In the genomic region with DNA sequence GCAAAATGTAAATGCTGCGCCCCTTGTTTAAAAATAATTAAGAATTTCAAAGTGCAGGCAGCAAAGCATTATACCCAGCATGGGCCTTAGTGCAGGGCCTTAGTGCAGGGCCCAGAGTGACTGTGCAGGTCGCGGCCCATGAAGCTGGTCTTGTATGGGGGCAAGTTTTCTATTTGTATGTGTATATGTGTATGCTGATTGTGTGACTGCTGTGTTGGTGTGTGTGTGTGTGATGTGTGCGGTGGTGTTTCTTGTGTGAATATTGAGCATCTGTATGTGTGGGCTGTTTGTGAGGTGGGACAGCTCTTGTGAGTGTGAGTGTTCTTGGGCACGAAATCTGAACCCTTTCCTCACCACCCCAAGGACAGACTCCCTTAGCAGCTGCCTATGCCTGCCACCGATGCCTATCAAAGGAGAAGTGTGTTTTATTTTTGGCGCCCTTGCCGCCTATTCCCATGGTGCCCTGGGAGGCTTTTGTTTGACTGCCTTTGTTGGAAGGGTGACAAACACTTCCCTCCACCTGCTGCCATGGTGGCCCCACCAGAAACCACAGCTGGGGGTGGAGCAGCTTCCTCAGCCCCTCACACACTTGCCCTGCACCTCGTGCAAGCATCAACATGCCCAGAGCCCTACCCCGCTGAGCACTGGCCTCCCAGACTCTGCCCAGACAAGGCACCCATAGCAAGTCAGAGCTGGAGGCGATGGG, we compare ENCODE assay signal across 1 cellular context.
TF ChIP-seq lines count a peak whose summit lies in the region.

No MANE protein-coding gene starts in this region.

TF ChIP-seq in H1, 55 proteins besides CTCF, POLR2A, EP300 and RAD21 (continued from another document):
- TF ChIP-seq GTF2F1 (IDR thresholded peaks at IDR 0.05; ENCODE audit: borderline replicate concordance, low read depth, low read length) (no peak), RNF2 (IDR thresholded peaks at IDR 0.05; ENCODE audit: borderline replicate concordance, low read depth, low read length, missing control alignments, poor library complexity, severe bottlenecking) (no peak), TAF1 (IDR thresholded peaks at IDR 0.05; ENCODE audit: low read depth, low read length) (no peak), SIN3A (conservative IDR thresholded peaks at IDR 0.05 in 1 of 2, IDR thresholded peaks at IDR 0.05 in 1 of 2; ENCODE audit: low read depth in 1 of 2, low read length in 2 of 2) (no peak), EZH2 (IDR thresholded peaks at IDR 0.05; ENCODE audit: low read depth, low read length, severe bottlenecking) (no peak), SUZ12 (IDR thresholded peaks at IDR 0.05; ENCODE audit: low read length) (no peak), RBBP5 (IDR thresholded peaks at IDR 0.05; ENCODE audit: borderline replicate concordance, low read depth, low read length) (no peak)
- TF ChIP-seq, protein P1, sequence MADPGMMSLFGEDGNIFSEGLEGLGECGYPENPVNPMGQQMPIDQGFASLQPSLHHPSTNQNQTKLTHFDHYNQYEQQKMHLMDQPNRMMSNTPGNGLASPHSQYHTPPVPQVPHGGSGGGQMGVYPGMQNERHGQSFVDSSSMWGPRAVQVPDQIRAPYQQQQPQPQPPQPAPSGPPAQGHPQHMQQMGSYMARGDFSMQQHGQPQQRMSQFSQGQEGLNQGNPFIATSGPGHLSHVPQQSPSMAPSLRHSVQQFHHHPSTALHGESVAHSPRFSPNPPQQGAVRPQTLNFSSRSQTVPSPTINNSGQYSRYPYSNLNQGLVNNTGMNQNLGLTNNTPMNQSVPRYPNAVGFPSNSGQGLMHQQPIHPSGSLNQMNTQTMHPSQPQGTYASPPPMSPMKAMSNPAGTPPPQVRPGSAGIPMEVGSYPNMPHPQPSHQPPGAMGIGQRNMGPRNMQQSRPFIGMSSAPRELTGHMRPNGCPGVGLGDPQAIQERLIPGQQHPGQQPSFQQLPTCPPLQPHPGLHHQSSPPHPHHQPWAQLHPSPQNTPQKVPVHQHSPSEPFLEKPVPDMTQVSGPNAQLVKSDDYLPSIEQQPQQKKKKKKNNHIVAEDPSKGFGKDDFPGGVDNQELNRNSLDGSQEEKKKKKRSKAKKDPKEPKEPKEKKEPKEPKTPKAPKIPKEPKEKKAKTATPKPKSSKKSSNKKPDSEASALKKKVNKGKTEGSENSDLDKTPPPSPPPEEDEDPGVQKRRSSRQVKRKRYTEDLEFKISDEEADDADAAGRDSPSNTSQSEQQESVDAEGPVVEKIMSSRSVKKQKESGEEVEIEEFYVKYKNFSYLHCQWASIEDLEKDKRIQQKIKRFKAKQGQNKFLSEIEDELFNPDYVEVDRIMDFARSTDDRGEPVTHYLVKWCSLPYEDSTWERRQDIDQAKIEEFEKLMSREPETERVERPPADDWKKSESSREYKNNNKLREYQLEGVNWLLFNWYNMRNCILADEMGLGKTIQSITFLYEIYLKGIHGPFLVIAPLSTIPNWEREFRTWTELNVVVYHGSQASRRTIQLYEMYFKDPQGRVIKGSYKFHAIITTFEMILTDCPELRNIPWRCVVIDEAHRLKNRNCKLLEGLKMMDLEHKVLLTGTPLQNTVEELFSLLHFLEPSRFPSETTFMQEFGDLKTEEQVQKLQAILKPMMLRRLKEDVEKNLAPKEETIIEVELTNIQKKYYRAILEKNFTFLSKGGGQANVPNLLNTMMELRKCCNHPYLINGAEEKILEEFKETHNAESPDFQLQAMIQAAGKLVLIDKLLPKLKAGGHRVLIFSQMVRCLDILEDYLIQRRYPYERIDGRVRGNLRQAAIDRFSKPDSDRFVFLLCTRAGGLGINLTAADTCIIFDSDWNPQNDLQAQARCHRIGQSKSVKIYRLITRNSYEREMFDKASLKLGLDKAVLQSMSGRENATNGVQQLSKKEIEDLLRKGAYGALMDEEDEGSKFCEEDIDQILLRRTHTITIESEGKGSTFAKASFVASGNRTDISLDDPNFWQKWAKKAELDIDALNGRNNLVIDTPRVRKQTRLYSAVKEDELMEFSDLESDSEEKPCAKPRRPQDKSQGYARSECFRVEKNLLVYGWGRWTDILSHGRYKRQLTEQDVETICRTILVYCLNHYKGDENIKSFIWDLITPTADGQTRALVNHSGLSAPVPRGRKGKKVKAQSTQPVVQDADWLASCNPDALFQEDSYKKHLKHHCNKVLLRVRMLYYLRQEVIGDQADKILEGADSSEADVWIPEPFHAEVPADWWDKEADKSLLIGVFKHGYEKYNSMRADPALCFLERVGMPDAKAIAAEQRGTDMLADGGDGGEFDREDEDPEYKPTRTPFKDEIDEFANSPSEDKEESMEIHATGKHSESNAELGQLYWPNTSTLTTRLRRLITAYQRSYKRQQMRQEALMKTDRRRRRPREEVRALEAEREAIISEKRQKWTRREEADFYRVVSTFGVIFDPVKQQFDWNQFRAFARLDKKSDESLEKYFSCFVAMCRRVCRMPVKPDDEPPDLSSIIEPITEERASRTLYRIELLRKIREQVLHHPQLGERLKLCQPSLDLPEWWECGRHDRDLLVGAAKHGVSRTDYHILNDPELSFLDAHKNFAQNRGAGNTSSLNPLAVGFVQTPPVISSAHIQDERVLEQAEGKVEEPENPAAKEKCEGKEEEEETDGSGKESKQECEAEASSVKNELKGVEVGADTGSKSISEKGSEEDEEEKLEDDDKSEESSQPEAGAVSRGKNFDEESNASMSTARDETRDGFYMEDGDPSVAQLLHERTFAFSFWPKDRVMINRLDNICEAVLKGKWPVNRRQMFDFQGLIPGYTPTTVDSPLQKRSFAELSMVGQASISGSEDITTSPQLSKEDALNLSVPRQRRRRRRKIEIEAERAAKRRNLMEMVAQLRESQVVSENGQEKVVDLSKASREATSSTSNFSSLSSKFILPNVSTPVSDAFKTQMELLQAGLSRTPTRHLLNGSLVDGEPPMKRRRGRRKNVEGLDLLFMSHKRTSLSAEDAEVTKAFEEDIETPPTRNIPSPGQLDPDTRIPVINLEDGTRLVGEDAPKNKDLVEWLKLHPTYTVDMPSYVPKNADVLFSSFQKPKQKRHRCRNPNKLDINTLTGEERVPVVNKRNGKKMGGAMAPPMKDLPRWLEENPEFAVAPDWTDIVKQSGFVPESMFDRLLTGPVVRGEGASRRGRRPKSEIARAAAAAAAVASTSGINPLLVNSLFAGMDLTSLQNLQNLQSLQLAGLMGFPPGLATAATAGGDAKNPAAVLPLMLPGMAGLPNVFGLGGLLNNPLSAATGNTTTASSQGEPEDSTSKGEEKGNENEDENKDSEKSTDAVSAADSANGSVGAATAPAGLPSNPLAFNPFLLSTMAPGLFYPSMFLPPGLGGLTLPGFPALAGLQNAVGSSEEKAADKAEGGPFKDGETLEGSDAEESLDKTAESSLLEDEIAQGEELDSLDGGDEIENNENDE (IDR thresholded peaks at IDR 0.05; ENCODE audit: insufficient replicate concordance, low read length), result no peak
TF ChIP-seq in H1: peak in this region for 0.
